Comparison of ENCODE assay signal across 8 cellular contexts in the genomic region with DNA sequence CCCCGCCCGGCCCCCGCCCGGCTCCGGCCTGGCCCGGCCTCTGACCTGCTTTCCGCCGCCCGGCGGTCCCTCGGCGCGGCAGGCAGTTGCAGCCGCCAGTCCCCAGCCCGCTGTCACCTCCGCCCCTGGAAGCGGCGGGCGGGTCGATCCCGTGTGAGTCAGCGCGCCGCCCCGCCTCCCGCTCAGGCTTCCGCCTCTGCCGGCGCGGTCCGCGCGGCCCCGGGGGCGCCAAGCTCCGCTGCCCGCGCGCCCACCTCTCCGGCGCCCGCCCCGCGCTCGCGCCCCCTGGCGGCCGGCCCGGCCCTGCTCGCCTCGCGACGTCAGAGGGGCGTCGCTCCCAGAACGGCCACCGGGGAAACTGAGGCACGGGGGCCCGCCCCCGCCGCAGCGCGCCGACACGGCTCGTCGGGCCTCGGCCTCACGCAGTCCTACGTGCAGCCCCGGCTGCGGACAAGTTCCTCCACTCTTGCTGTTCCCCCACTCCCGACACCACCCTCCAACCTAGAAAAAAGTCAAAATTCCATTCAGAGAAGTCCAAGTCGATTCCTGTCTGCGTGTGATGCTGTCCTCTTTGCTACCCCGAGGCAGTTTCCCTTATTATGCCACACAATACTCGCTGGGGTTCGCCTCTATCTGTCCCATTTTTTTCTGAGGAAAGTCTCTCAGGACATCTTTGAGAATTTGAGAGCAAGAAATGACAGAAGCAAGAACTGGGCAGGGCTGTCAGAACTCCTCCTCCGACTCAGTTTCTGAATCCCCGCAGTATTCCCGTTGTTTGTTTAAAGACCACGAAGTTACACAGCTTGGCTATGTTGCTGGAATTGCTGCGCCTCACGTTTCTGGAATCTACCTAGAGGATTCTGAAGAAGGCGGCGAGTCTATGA. TPM values are rescaled to one million over a fixed set of nuclear protein-coding genes. Genes with fewer than 3 reads are reported as not detected.
DNase-seq lines count a peak whose midpoint lies in the region; ATAC-seq and TF ChIP-seq lines count a peak whose summit lies in the region.

A gene with protein sequence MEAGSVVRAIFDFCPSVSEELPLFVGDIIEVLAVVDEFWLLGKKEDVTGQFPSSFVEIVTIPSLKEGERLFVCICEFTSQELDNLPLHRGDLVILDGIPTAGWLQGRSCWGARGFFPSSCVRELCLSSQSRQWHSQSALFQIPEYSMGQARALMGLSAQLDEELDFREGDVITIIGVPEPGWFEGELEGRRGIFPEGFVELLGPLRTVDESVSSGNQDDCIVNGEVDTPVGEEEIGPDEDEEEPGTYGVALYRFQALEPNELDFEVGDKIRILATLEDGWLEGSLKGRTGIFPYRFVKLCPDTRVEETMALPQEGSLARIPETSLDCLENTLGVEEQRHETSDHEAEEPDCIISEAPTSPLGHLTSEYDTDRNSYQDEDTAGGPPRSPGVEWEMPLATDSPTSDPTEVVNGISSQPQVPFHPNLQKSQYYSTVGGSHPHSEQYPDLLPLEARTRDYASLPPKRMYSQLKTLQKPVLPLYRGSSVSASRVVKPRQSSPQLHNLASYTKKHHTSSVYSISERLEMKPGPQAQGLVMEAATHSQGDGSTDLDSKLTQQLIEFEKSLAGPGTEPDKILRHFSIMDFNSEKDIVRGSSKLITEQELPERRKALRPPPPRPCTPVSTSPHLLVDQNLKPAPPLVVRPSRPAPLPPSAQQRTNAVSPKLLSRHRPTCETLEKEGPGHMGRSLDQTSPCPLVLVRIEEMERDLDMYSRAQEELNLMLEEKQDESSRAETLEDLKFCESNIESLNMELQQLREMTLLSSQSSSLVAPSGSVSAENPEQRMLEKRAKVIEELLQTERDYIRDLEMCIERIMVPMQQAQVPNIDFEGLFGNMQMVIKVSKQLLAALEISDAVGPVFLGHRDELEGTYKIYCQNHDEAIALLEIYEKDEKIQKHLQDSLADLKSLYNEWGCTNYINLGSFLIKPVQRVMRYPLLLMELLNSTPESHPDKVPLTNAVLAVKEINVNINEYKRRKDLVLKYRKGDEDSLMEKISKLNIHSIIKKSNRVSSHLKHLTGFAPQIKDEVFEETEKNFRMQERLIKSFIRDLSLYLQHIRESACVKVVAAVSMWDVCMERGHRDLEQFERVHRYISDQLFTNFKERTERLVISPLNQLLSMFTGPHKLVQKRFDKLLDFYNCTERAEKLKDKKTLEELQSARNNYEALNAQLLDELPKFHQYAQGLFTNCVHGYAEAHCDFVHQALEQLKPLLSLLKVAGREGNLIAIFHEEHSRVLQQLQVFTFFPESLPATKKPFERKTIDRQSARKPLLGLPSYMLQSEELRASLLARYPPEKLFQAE (N-terminal part only) (minus strand): TSS at position 155 of the 884 bp plus-strand sequence. CDS start 37,823 bp downstream, outside the sequence.

- peak within 1 kb of the TSS; percentile 89 for H3K4me2 ChIP-seq in Karpas-422 (ENCODE audit: low read depth, low read length, poor library complexity, severe bottlenecking)

- H3K4me3 ChIP-seq in Karpas-422 (ENCODE audit: low read length) (peak within 1 kb of the TSS; percentile 95), adipocyte (ENCODE audit: low read length) (peak within 1 kb of the TSS; percentile 99), heart left ventricle (peak within 1 kb of the TSS; percentile 62 to 99 (median 84))

- H3K9ac ChIP-seq in Karpas-422 (ENCODE audit: low read length) (peak within 1 kb of the TSS; percentile 93), adipocyte (ENCODE audit: low read length) (peak within 1 kb of the TSS; percentile 100)

- 3 to 10% (median 5%) methylated on average over 28 to 86 of the region's 86 CpGs for WGBS in heart left ventricle, 4 donors

- H3K4me3 Mint-ChIP-seq in type B pancreatic cell, result peak within 1 kb of the TSS; percentile 98

- no peaks in the 10 kb centered on the region for H3K9me2 ChIP-seq in Karpas-422 (replicated peaks; ENCODE audit: insufficient read depth, low read length)

- peaks cover 44% of the 10 kb centered on the region for H3K79me2 ChIP-seq in Karpas-422 (ENCODE audit: low read length)

- H3K4me1 ChIP-seq in Karpas-422 (ENCODE audit: low read length) (peaks cover 50% of the 10 kb centered on the region), adipocyte (ENCODE audit: control insufficient read depth, insufficient read depth, low read length) (peaks cover 34% of the 10 kb centered on the region), heart left ventricle (peaks cover 0 to 52% (median 32%) of the 10 kb centered on the region in 12 donors)

- intact Hi-C loops in heart left ventricle (cut with DNase I) (loop anchor here in 9 of 10 donors (1.0 to 10.0 kb wide), 17 partner anchors 32 to 165 kb away; no protein-coding TSS in a partner anchor), posterior cingulate gyrus (cut with DNase I) (no loop called here)

- peak in 1 of 2 donors; percentile 48 for TF ChIP-seq POLR2A in heart left ventricle (IDR thresholded peaks at IDR 0.05)

- H3K27ac Mint-ChIP-seq in type B pancreatic cell, result peak within 1 kb of the TSS; percentile 97

- TF ChIP-seq CTCF in heart left ventricle (IDR thresholded peaks at IDR 0.05), result peak; percentile 28 to 68 (median 55)
- peak; percentile 79 for TF ChIP-seq CTCF in type B pancreatic cell (conservative IDR thresholded peaks at IDR 0.05)

- no peaks in the 10 kb centered on the region; the same call in 1 of the 2 replicates for H4K20me1 ChIP-seq in Karpas-422 (ENCODE audit: insufficient read depth, low read depth, low read length)

- H3K27ac ChIP-seq in Karpas-422 (ENCODE audit: low read length) (peak within 1 kb of the TSS; percentile 74), heart left ventricle (peak within 1 kb of the TSS; percentile 55 to 92 (median 84))

- ATAC-seq in GM21786 (IDR thresholded peaks at IDR 0.05; ENCODE audit: unreplicated experiment), result peak; percentile 51
- ATAC-seq in heart left ventricle, result peak; percentile 80 to 96 (median 94)

- no peaks in the 10 kb centered on the region for H3K9me3 ChIP-seq in Karpas-422 (ENCODE audit: low read length)
- H3K9me3 ChIP-seq in adipocyte (ENCODE audit: control insufficient read depth, low read length), result no peaks in the 10 kb centered on the region
- H3K9me3 ChIP-seq in heart left ventricle, result no peaks in the 10 kb centered on the region

- H3K27me3 Mint-ChIP-seq in type B pancreatic cell, result no peaks in the 10 kb centered on the region

- peak within 1 kb of the TSS; percentile 75 for H2AFZ ChIP-seq in Karpas-422 (ENCODE audit: low read length)

- no peaks in the 10 kb centered on the region for H3K36me3 Mint-ChIP-seq in type B pancreatic cell

- no peaks in the 10 kb centered on the region for H3K9me3 Mint-ChIP-seq in type B pancreatic cell

- DNase-seq in GF-D8 (lab: John Stamatoyannopoulos, UW), result peak; percentile 16
- peak; percentile 94 for DNase-seq in Karpas-422
- DNase-seq in SW480 (ENCODE audit: low spot score), result peak; percentile 80
- peak; percentile 96 for DNase-seq in adipocyte (ENCODE audit: low read depth)
- DNase-seq in heart left ventricle, result peak; percentile 89 to 94 (median 91)
- peak; percentile 35 to 95 (median 53) for DNase-seq in posterior cingulate gyrus
- DNase-seq in type B pancreatic cell (ENCODE audit: extremely low spot score, unreplicated experiment), result peak; percentile 89

- H3K36me3 ChIP-seq in Karpas-422 (ENCODE audit: insufficient read depth, low read length), result no peaks in the 10 kb centered on the region
- H3K36me3 ChIP-seq in adipocyte (ENCODE audit: control insufficient read depth, insufficient read depth, low read length, severe bottlenecking), result no peaks in the 10 kb centered on the region
- H3K36me3 ChIP-seq in heart left ventricle, result no peaks in the 10 kb centered on the region

- H3K4me1 Mint-ChIP-seq in type B pancreatic cell (ENCODE audit: unreplicated experiment), result peaks cover 46% of the 10 kb centered on the region

- H3K27me3 ChIP-seq in Karpas-422 (ENCODE audit: low read length), result no peaks in the 10 kb centered on the region
- H3K27me3 ChIP-seq in adipocyte (replicated peaks; ENCODE audit: control insufficient read depth, insufficient read depth, low read length), result no peaks in the 10 kb centered on the region
- no peaks in the 10 kb centered on the region for H3K27me3 ChIP-seq in heart left ventricle

RNA-seq across cellular contexts. Expression of the gene that starts here (rescaled TPM):
- 13.8 and 16.2 TPM in 2 replicates for total RNA-seq in Karpas-422 (2014; rRNA removed; shearing (Covaris generic); ENCODE audit: low replicate concordance)
- 10 to 100 TPM in 1 of 9 donors, 1 to 10 TPM in 8; 3.9 to 11.5 (median 7.2) TPM for total RNA-seq in heart left ventricle
- polyA plus RNA-seq in heart left ventricle, result 1 to 10 TPM; 4.6 to 6.1 TPM
- 17.3 and 17.7 TPM in 2 replicates for total RNA-seq in type B pancreatic cell (ENCODE audit: low replicate concordance)

Comparison
In these comparisons a context has a peak if more than half of its experiments do, and no peak if none do; other contexts are left out.
1. Peak in every context shown above with its lines: DNase-seq, ATAC-seq, H3K4me3 ChIP-seq and H3K27ac ChIP-seq.
2. DNase-seq: peak in every context shown above with its lines; median percentile 96 in adipocyte; 94 in Karpas-422; 91 in heart left ventricle; 89 in type B pancreatic cell; 80 in SW480; 53 in posterior cingulate gyrus; 16 in GF-D8.